ENCODE assay signal across 8 cellular contexts in the genomic region with DNA sequence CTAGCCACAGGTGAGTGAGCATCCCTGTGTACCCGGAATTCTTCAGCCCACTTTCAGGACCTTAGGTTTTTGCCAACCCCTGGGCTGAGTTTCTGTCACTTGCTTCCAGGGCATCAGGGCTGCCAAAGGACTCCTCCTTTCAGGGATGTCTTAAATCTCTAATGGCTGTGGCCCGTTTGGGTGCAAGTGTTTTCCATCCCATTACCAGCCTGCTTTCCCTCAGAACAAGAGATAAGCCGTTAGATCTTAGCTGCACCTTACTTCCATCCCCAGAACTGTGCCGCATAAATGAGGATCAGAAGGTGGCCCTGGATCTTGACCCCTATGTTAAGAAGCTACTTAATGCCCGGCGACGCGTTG. TPM values are rescaled to one million over a fixed set of nuclear protein-coding genes. Genes with fewer than 3 reads are reported as not detected.
DNase-seq lines count a peak whose midpoint lies in the region; TF ChIP-seq lines count a peak whose summit lies in the region.

No MANE protein-coding gene starts in this region.

- H3K27ac Mint-ChIP-seq in CD14-positive monocyte, result peak overlapping the region; percentile 76 to 95 (median 90)
- H3K27ac Mint-ChIP-seq in nephron progenitor cell, result no peak overlapping the region

- H3K27me3 Mint-ChIP-seq in CD14-positive monocyte (ENCODE audit: low read depth in 3 of 3) (no peaks in the 10 kb centered on the region), nephron progenitor cell (ENCODE audit: low read depth, poor library complexity) (peaks cover 3% of the 10 kb centered on the region)

- H3K4me3 Mint-ChIP-seq in CD14-positive monocyte (peak overlapping the region; percentile 92 to 95), nephron progenitor cell (peak overlapping the region; percentile 97)

- no peaks in the 10 kb centered on the region for H3K9me3 ChIP-seq in effector memory CD4-positive, alpha-beta T cell (ENCODE audit: control insufficient read depth, low read length)

- TF ChIP-seq POLR2A in NB4 (IDR thresholded peaks at IDR 0.05; ENCODE audit: extremely low read depth, insufficient read length), result no peak

- H3K9me3 Mint-ChIP-seq in CD14-positive monocyte, result no peaks in the 10 kb centered on the region
- H3K9me3 Mint-ChIP-seq in nephron progenitor cell, result no peaks in the 10 kb centered on the region

- H3K36me3 ChIP-seq in effector memory CD4-positive, alpha-beta T cell (ENCODE audit: control insufficient read depth, insufficient read depth, low read length), result peaks cover 32% of the 10 kb centered on the region

- no peak for DNase-seq in CD14-positive monocyte (ENCODE audit: low spot score)
- no peak for DNase-seq in NB4 (ENCODE audit: low read depth)
- DNase-seq in effector memory CD4-positive, alpha-beta T cell, result no peak
- DNase-seq in nephron progenitor cell, result no peak
- no peak for DNase-seq in stimulated activated CD4-positive, alpha-beta T cell treated with anti-CD3 and anti-CD28 coated beads, Interleukin-2, amount 100 ng/mL, for 24 hours
- no peak for DNase-seq in NCI-H1694 (lab: John Stamatoyannopoulos, UW)
- no peak for DNase-seq in NCI-H524 treated with DMSO at 0.1 percent for 48 hours (lab: John Stamatoyannopoulos, UW)
- no peak for DNase-seq in DMS114 treated with DMSO at 0.1 percent for 48 hours (lab: John Stamatoyannopoulos, UW; ENCODE audit: unreplicated experiment)

- H3K27ac ChIP-seq in effector memory CD4-positive, alpha-beta T cell (ENCODE audit: insufficient read depth, low read length, poor library complexity, severe bottlenecking), result peak overlapping the region; percentile 87

- no peak for TF ChIP-seq CTCF in CD14-positive monocyte (IDR thresholded peaks at IDR 0.05)
- no peak for TF ChIP-seq CTCF in NB4 (IDR thresholded peaks at IDR 0.05; ENCODE audit: low read depth, low read length)
- TF ChIP-seq CTCF in nephron progenitor cell (IDR thresholded peaks at IDR 0.05), result no peak

- peak overlapping the region; percentile 92 for H3K4me3 ChIP-seq in NB4 (ENCODE audit: low read depth, low read length)
- H3K4me3 ChIP-seq in effector memory CD4-positive, alpha-beta T cell (ENCODE audit: insufficient read depth, low read depth, low read length, poor library complexity, severe bottlenecking), result peak overlapping the region; percentile 93

- H3K4me1 Mint-ChIP-seq in CD14-positive monocyte (peaks cover 15% of the 10 kb centered on the region), nephron progenitor cell (peaks cover 26% of the 10 kb centered on the region)

- H3K27me3 ChIP-seq in effector memory CD4-positive, alpha-beta T cell (replicated peaks; ENCODE audit: control insufficient read depth, insufficient read depth, low read length, poor library complexity, severe bottlenecking), result no peaks in the 10 kb centered on the region

- intact Hi-C loops in CD14-positive monocyte (cut with micrococcal nuclease), result loop anchor here in 1 of 2 donors (1.0 kb wide), 1 partner anchor 11 kb away; a partner anchor contains a TSS

- peaks cover 11% of the 10 kb centered on the region for H3K4me1 ChIP-seq in effector memory CD4-positive, alpha-beta T cell (ENCODE audit: control insufficient read depth, insufficient read depth, low read length, poor library complexity, severe bottlenecking)

- H3K36me3 Mint-ChIP-seq in CD14-positive monocyte (peaks cover 32 to 42% of the 10 kb centered on the region in 2 donors), nephron progenitor cell (ENCODE audit: low read depth) (peaks cover 33% of the 10 kb centered on the region)

RNA-seq across cellular contexts. Expression of a gene that starts 0.7 kb away (rescaled TPM):
- 100 to 1,000 TPM; 135 to 141 TPM for polyA plus RNA-seq in CD14-positive monocyte

RNA-seq across cellular contexts. Expression of a gene that starts 11.6 kb away (rescaled TPM):
- 100 to 1,000 TPM; 115 to 118 TPM for polyA plus RNA-seq in CD14-positive monocyte

RNA-seq across cellular contexts. Expression of a gene that starts 19.3 kb away (rescaled TPM):
- polyA plus RNA-seq in CD14-positive monocyte, result not detected

RNA-seq across cellular contexts. Expression of a gene that starts 25.3 kb away (rescaled TPM):
- 10 to 100 TPM; 28.1 to 38.2 TPM for polyA plus RNA-seq in CD14-positive monocyte

RNA-seq across cellular contexts. Expression of a gene that starts 30.9 kb away (rescaled TPM):
- not detected for polyA plus RNA-seq in CD14-positive monocyte
